ENCODE assay signal across 32 cellular contexts in the genomic region with DNA sequence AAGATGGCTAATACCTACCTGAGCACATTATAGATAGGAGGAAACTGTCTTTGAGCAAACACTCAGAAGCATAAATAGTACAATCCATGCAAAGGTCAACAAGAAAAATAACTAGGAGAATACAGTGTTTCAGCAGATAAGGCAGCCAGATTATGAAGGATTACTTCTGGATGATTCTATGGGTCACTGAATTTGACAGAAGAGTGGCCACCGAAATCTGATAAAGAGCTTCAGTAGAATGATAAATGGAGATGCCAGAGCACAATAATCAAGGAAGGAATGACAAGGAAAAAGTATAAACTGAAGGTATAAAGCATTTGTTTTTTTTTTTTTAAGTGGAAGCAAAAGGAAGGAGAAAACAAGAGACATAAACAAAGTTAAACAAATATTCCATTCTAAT.
"Had no signal": no experiment of that assay in that cellular context is flagged by ENCODE, and none has a peak within 500 bp of the region (broad histone marks: within the 10 kb centered on the region; RNA-seq: fewer than 3 reads in every experiment).

No MANE protein-coding gene starts in this region.

- H3K36me3 ChIP-seq: brain microvascular endothelial cell had no signal

- H3K4me1 ChIP-seq: esophagus muscularis mucosa, foreskin keratinocyte, gastrocnemius medialis, heart right ventricle had no signal

- H3K9me3 Mint-ChIP-seq: activated CD4-positive, alpha-beta memory T cell treated with anti-CD3 and anti-CD28 coated beads, Interleukin-2, amount 10 ng/mL, durations not matched to agents 7 days and 5 days; activated CD4-positive, alpha-beta T cell treated with anti-CD3 and anti-CD28 coated beads, Interleukin-2, amount 10 ng/mL, durations not matched to agents 7 days and 5 days; activated T-cell treated with anti-CD3 and anti-CD28 coated beads, Interleukin-2, amount 50 U/mL, for 4 hours; activated T-helper 17 cell treated with anti-CD3 and anti-CD28 coated beads, Interleukin-2, amount 50 U/mL, for 72 hours; effector memory CD8-positive, alpha-beta T cell had no signal

- H3K4me3 ChIP-seq: esophagus muscularis mucosa, gastrocnemius medialis, heart right ventricle had no signal

- H3K9me3 ChIP-seq: esophagus muscularis mucosa, gastrocnemius medialis, heart right ventricle had no signal

- H3K27ac ChIP-seq: brain microvascular endothelial cell, esophagus muscularis mucosa, foreskin keratinocyte, gastrocnemius medialis, heart right ventricle, WERI-Rb-1 had no signal

- H3K27ac Mint-ChIP-seq: activated CD4-positive, alpha-beta memory T cell treated with anti-CD3 and anti-CD28 coated beads, Interleukin-2, amount 10 ng/mL, durations not matched to agents 7 days and 5 days; activated CD4-positive, alpha-beta T cell treated with anti-CD3 and anti-CD28 coated beads, Interleukin-2, amount 10 ng/mL, durations not matched to agents 7 days and 5 days; activated naive CD8-positive, alpha-beta T cell; activated T-helper 17 cell treated with anti-CD3 and anti-CD28 coated beads, Interleukin-2, amount 50 U/mL, for 72 hours; effector memory CD8-positive, alpha-beta T cell had no signal

- DNase-seq: activated CD4-positive, alpha-beta memory T cell treated with anti-CD3 and anti-CD28 coated beads, Interleukin-2, amount 10 ng/mL, durations not matched to agents 7 days and 5 days; activated CD4-positive, alpha-beta T cell treated with anti-CD3 and anti-CD28 coated beads for 4 hours; activated CD4-positive, alpha-beta T cell treated with anti-CD3 and anti-CD28 coated beads, Interleukin-2, amount 10 ng/mL, durations not matched to agents 7 days and 5 days; activated CD4-positive, alpha-beta T cell treated with anti-CD3 and anti-CD28 coated beads, Interleukin-2, amount 50 U/mL, for 4 hours; activated CD4-positive, CD25-positive, alpha-beta regulatory T cell; activated CD4-positive, CD25-positive, alpha-beta regulatory T cell treated with anti-CD3 and anti-CD28 coated beads, Interleukin-2, amount 50 U/mL, for 72 hours; activated CD8-positive, alpha-beta memory T cell treated with anti-CD3 and anti-CD28 coated beads for 24 hours; activated effector memory CD4-positive, alpha-beta T cell treated with Interleukin-2 at 50 U/mL for 16 hours; activated gamma-delta T cell treated with Interleukin-2 at 50 U/mL for 16 hours; activated naive CD4-positive, alpha-beta T cell treated with anti-CD3 and anti-CD28 coated beads, Interleukin-2, amount 50 U/mL, for 16 hours; activated naive CD4-positive, alpha-beta T cell treated with Interleukin-2 at 50 U/mL for 16 hours; activated T-cell treated with anti-CD3 and anti-CD28 coated beads, Interleukin-2, amount 50 U/mL, for 4 hours; amniotic stem cell; anterior cingulate cortex; brain microvascular endothelial cell; caudate nucleus; cortex of kidney; dermis blood vessel endothelial cell; effector CD4-positive, alpha-beta T cell; effector memory CD8-positive, alpha-beta T cell; erythroblast; foreskin keratinocyte; gastrocnemius medialis; heart right ventricle; T-helper 2 cell; WERI-Rb-1 had no signal

- H3K27me3 Mint-ChIP-seq: activated CD4-positive, alpha-beta memory T cell treated with anti-CD3 and anti-CD28 coated beads, Interleukin-2, amount 10 ng/mL, durations not matched to agents 7 days and 5 days; activated CD4-positive, alpha-beta T cell treated with anti-CD3 and anti-CD28 coated beads, Interleukin-2, amount 10 ng/mL, durations not matched to agents 7 days and 5 days; activated naive CD8-positive, alpha-beta T cell; activated T-helper 17 cell treated with anti-CD3 and anti-CD28 coated beads, Interleukin-2, amount 50 U/mL, for 72 hours; effector memory CD8-positive, alpha-beta T cell had no signal

- H3K27me3 ChIP-seq: brain microvascular endothelial cell, esophagus muscularis mucosa, foreskin keratinocyte, gastrocnemius medialis, heart right ventricle had no signal

- FAIRE-seq: astrocyte, bronchial epithelial cell, colon had no signal

- ATAC-seq: activated T-cell treated with anti-CD3 and anti-CD28 coated beads, Interleukin-2, amount 50 U/mL, for 4 hours; activated T-helper 17 cell treated with anti-CD3 and anti-CD28 coated beads, Interleukin-2, amount 50 U/mL, for 72 hours; effector memory CD8-positive, alpha-beta T cell; foreskin keratinocyte; gastrocnemius medialis; heart right ventricle had no signal

- H3K4me1 Mint-ChIP-seq: activated CD4-positive, alpha-beta memory T cell treated with anti-CD3 and anti-CD28 coated beads, Interleukin-2, amount 10 ng/mL, durations not matched to agents 7 days and 5 days; activated CD4-positive, alpha-beta T cell treated with anti-CD3 and anti-CD28 coated beads, Interleukin-2, amount 10 ng/mL, durations not matched to agents 7 days and 5 days; activated T-helper 17 cell treated with anti-CD3 and anti-CD28 coated beads, Interleukin-2, amount 50 U/mL, for 72 hours had no signal

- H3K4me3 Mint-ChIP-seq: activated CD4-positive, alpha-beta memory T cell treated with anti-CD3 and anti-CD28 coated beads, Interleukin-2, amount 10 ng/mL, durations not matched to agents 7 days and 5 days; activated CD4-positive, alpha-beta T cell treated with anti-CD3 and anti-CD28 coated beads, Interleukin-2, amount 10 ng/mL, durations not matched to agents 7 days and 5 days; activated naive CD8-positive, alpha-beta T cell; activated T-cell treated with anti-CD3 and anti-CD28 coated beads, Interleukin-2, amount 50 U/mL, for 4 hours; activated T-helper 17 cell treated with anti-CD3 and anti-CD28 coated beads, Interleukin-2, amount 50 U/mL, for 72 hours; effector memory CD8-positive, alpha-beta T cell had no signal
